16 cellular contexts compared by ENCODE assay signal in the genomic region with DNA sequence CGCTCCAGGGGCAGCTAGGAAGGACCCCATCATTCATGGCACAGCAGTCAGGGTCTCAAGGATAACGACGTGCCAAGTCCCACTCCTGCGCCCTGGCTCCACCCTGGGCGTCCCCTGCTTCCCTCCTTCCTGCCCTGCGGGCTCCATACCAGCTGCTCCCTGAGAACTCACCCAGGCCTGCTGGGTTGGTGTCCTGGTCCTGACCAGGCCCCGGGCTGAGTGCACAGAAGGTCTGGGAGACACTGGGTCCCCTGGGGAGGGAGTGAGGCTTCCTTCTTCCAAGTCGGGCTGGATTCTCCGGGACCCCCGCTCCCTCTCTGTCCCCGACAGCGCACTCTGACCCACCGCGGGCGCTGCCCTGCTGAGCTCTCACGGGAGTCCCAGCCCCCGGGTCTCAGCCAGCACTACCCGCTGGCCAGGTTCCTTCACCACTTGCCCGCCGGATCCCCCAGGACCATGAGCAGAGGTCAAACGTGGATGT.
"Had no signal": no experiment of that assay in that cellular context is flagged by ENCODE, and none has a peak within 500 bp of the region (broad histone marks: within the 10 kb centered on the region; RNA-seq: fewer than 3 reads in every experiment).

No MANE protein-coding gene starts in this region.

- H3K4me3 ChIP-seq: breast epithelium, colonic mucosa, lung, smooth muscle cell, tibial nerve had no signal

- DNase-seq: activated CD4-positive, alpha-beta T cell treated with anti-CD3 and anti-CD28 coated beads for 4 hours; activated CD4-positive, alpha-beta T cell treated with anti-CD3 and anti-CD28 coated beads, Interleukin-2, amount 50 U/mL, for 4 hours; activated naive CD4-positive, alpha-beta T cell treated with anti-CD3 and anti-CD28 coated beads, Interleukin-2, amount 50 U/mL, for 16 hours; activated T-cell treated with anti-CD3 and anti-CD28 coated beads for 4 hours; activated T-cell treated with anti-CD3 and anti-CD28 coated beads, Interleukin-2, amount 50 U/mL, for 72 hours; colonic mucosa; effector CD8-positive, alpha-beta T cell; stimulated activated CD4-positive, alpha-beta T cell treated with anti-CD3 and anti-CD28 coated beads, Interleukin-15, amount 100 ng/mL, for 24 hours; stimulated activated CD4-positive, alpha-beta T cell treated with anti-CD3 and anti-CD28 coated beads, Interleukin-2, amount 100 ng/mL, for 24 hours; stimulated activated naive CD4-positive, alpha-beta T cell treated with Interleukin-2 at 50 U/mL for 16 hours had no signal

- H3K27ac ChIP-seq: breast epithelium, colonic mucosa, neutrophil, tibial nerve, VCaP had no signal

- ATAC-seq: activated T-cell treated with anti-CD3 and anti-CD28 coated beads, Interleukin-2, amount 50 U/mL, for 72 hours had no signal

- H3K36me3 ChIP-seq: breast epithelium, colonic mucosa, neutrophil, tibial nerve had no signal

- H3K4me1 ChIP-seq: breast epithelium, colonic mucosa had no signal

- H3K27me3 ChIP-seq: breast epithelium, colonic mucosa, neutrophil, tibial nerve had no signal

- H3K9me3 ChIP-seq: breast epithelium, colonic mucosa, neutrophil, tibial nerve had no signal
